1 cellular context compared by ENCODE assay signal in the genomic region with DNA sequence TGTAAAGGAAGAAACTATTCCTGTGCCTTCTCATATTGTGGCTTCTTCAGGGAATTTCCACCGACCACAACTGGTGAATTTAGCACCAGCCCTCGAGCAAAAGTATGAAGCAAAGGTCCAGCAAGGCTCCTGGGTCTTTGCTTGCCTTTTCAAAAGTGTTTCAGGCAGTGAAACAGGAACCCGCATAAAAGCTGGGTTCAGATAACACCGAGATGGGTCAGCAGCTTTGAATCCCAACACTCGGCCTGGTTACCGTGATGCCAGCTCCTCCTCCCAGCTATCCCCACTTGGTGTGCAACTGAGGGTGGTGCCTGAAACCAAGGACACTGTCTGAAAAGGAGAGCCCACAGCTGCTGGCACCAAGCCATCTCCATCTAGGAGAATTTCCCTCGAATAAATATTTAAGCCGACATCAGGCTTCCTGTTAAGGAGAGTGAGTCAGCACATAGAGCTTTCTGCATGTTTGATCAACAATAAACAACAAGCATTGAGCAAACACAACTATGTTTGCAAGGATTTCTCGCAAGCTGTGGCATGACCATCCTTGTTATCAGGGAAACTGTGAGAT.
A peak's percentile ranks its signal among the peaks of the same experiment; 100 is the strongest.
TF ChIP-seq lines count a peak whose summit lies in the region.

No MANE protein-coding gene starts in this region.

TF ChIP-seq in HepG2, 621 proteins besides CTCF, POLR2A, EP300 and RAD21 (continued from another document and continues in another):
- TF ChIP-seq, protein P1, sequence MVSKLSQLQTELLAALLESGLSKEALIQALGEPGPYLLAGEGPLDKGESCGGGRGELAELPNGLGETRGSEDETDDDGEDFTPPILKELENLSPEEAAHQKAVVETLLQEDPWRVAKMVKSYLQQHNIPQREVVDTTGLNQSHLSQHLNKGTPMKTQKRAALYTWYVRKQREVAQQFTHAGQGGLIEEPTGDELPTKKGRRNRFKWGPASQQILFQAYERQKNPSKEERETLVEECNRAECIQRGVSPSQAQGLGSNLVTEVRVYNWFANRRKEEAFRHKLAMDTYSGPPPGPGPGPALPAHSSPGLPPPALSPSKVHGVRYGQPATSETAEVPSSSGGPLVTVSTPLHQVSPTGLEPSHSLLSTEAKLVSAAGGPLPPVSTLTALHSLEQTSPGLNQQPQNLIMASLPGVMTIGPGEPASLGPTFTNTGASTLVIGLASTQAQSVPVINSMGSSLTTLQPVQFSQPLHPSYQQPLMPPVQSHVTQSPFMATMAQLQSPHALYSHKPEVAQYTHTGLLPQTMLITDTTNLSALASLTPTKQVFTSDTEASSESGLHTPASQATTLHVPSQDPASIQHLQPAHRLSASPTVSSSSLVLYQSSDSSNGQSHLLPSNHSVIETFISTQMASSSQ (IDR thresholded peaks at IDR 0.05; ENCODE audit: low read depth), result no peak
- TF ChIP-seq, protein P1 (CRISPR knock-in tag; IDR thresholded peaks at IDR 0.05; ENCODE audit: borderline replicate concordance), result peak; percentile 60; the same call in 1 of the 2 replicates
- no peak for TF ChIP-seq ZNF746 (CRISPR knock-in tag; IDR thresholded peaks at IDR 0.05)
- no peak for TF ChIP-seq SP140L (CRISPR knock-in tag; IDR thresholded peaks at IDR 0.05; ENCODE audit: borderline replicate concordance)
- TF ChIP-seq ZNF878 (CRISPR knock-in tag; IDR thresholded peaks at IDR 0.05), result no peak
- TF ChIP-seq, protein P2, sequence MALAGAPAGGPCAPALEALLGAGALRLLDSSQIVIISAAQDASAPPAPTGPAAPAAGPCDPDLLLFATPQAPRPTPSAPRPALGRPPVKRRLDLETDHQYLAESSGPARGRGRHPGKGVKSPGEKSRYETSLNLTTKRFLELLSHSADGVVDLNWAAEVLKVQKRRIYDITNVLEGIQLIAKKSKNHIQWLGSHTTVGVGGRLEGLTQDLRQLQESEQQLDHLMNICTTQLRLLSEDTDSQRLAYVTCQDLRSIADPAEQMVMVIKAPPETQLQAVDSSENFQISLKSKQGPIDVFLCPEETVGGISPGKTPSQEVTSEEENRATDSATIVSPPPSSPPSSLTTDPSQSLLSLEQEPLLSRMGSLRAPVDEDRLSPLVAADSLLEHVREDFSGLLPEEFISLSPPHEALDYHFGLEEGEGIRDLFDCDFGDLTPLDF (CRISPR knock-in tag; IDR thresholded peaks at IDR 0.05), result no peak
- TF ChIP-seq ZNF124 (CRISPR knock-in tag; IDR thresholded peaks at IDR 0.05), result no peak
- TF ChIP-seq POLR2G (IDR thresholded peaks at IDR 0.05; ENCODE audit: low read depth, low read length), result no peak
- no peak for TF ChIP-seq DNMT1 (CRISPR knock-in tag; IDR thresholded peaks at IDR 0.05)
- TF ChIP-seq MXD4 (CRISPR knock-in tag; IDR thresholded peaks at IDR 0.05), result no peak
- TF ChIP-seq TCF7 (IDR thresholded peaks at IDR 0.05; ENCODE audit: low read depth), result peak; percentile 66
- TF ChIP-seq ZNF547 (CRISPR knock-in tag; IDR thresholded peaks at IDR 0.05), result 0 out of 2 replicates have a peak, but pooled peaks have one; percentile 8
- TF ChIP-seq, protein P3, sequence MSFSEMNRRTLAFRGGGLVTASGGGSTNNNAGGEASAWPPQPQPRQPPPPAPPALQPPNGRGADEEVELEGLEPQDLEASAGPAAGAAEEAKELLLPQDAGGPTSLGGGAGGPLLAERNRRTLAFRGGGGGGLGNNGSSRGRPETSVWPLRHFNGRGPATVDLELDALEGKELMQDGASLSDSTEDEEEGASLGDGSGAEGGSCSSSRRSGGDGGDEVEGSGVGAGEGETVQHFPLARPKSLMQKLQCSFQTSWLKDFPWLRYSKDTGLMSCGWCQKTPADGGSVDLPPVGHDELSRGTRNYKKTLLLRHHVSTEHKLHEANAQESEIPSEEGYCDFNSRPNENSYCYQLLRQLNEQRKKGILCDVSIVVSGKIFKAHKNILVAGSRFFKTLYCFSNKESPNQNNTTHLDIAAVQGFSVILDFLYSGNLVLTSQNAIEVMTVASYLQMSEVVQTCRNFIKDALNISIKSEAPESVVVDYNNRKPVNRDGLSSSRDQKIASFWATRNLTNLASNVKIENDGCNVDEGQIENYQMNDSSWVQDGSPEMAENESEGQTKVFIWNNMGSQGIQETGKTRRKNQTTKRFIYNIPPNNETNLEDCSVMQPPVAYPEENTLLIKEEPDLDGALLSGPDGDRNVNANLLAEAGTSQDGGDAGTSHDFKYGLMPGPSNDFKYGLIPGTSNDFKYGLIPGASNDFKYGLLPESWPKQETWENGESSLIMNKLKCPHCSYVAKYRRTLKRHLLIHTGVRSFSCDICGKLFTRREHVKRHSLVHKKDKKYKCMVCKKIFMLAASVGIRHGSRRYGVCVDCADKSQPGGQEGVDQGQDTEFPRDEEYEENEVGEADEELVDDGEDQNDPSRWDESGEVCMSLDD (CRISPR knock-in tag; IDR thresholded peaks at IDR 0.05; ENCODE audit: borderline replicate concordance), result no peak
- no peak for TF ChIP-seq MTF2 (CRISPR knock-in tag; IDR thresholded peaks at IDR 0.05; ENCODE audit: borderline replicate concordance)
- no peak for TF ChIP-seq ZNF589 (CRISPR knock-in tag; conservative IDR thresholded peaks at IDR 0.05)
- TF ChIP-seq, protein P4, sequence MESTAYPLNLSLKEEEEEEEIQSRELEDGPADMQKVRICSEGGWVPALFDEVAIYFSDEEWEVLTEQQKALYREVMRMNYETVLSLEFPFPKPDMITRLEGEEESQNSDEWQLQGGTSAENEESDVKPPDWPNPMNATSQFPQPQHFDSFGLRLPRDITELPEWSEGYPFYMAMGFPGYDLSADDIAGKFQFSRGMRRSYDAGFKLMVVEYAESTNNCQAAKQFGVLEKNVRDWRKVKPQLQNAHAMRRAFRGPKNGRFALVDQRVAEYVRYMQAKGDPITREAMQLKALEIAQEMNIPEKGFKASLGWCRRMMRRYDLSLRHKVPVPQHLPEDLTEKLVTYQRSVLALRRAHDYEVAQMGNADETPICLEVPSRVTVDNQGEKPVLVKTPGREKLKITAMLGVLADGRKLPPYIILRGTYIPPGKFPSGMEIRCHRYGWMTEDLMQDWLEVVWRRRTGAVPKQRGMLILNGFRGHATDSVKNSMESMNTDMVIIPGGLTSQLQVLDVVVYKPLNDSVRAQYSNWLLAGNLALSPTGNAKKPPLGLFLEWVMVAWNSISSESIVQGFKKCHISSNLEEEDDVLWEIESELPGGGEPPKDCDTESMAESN (CRISPR knock-in tag; conservative IDR thresholded peaks at IDR 0.05), result no peak
- no peak for TF ChIP-seq ZSCAN29 (CRISPR knock-in tag; conservative IDR thresholded peaks at IDR 0.05)
- TF ChIP-seq ZKSCAN8 (CRISPR knock-in tag; IDR thresholded peaks at IDR 0.05; ENCODE audit: borderline replicate concordance), result peak; percentile 87; the same call in 1 of the 2 replicates
- TF ChIP-seq SIX4 (CRISPR knock-in tag; IDR thresholded peaks at IDR 0.05), result no peak
- no peak for TF ChIP-seq NR3C1 (CRISPR knock-in tag; IDR thresholded peaks at IDR 0.05)
- TF ChIP-seq ZNF205 (CRISPR knock-in tag; IDR thresholded peaks at IDR 0.05), result no peak
- TF ChIP-seq, protein P5, sequence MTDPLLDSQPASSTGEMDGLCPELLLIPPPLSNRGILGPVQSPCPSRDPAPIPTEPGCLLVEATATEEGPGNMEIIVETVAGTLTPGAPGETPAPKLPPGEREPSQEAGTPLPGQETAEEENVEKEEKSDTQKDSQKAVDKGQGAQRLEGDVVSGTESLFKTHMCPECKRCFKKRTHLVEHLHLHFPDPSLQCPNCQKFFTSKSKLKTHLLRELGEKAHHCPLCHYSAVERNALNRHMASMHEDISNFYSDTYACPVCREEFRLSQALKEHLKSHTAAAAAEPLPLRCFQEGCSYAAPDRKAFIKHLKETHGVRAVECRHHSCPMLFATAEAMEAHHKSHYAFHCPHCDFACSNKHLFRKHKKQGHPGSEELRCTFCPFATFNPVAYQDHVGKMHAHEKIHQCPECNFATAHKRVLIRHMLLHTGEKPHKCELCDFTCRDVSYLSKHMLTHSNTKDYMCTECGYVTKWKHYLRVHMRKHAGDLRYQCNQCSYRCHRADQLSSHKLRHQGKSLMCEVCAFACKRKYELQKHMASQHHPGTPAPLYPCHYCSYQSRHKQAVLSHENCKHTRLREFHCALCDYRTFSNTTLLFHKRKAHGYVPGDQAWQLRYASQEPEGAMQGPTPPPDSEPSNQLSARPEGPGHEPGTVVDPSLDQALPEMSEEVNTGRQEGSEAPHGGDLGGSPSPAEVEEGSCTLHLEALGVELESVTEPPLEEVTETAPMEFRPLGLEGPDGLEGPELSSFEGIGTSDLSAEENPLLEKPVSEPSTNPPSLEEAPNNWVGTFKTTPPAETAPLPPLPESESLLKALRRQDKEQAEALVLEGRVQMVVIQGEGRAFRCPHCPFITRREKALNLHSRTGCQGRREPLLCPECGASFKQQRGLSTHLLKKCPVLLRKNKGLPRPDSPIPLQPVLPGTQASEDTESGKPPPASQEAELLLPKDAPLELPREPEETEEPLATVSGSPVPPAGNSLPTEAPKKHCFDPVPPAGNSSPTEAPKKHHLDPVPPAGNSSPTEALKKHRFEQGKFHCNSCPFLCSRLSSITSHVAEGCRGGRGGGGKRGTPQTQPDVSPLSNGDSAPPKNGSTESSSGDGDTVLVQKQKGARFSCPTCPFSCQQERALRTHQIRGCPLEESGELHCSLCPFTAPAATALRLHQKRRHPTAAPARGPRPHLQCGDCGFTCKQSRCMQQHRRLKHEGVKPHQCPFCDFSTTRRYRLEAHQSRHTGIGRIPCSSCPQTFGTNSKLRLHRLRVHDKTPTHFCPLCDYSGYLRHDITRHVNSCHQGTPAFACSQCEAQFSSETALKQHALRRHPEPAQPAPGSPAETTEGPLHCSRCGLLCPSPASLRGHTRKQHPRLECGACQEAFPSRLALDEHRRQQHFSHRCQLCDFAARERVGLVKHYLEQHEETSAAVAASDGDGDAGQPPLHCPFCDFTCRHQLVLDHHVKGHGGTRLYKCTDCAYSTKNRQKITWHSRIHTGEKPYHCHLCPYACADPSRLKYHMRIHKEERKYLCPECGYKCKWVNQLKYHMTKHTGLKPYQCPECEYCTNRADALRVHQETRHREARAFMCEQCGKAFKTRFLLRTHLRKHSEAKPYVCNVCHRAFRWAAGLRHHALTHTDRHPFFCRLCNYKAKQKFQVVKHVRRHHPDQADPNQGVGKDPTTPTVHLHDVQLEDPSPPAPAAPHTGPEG (CRISPR knock-in tag; IDR thresholded peaks at IDR 0.05), result 0 out of 2 replicates have a peak, but pooled peaks have one; percentile 22
- no peak for TF ChIP-seq ZNF660 (CRISPR knock-in tag; IDR thresholded peaks at IDR 0.05; ENCODE audit: borderline replicate concordance, low read depth)
- TF ChIP-seq, protein P6, sequence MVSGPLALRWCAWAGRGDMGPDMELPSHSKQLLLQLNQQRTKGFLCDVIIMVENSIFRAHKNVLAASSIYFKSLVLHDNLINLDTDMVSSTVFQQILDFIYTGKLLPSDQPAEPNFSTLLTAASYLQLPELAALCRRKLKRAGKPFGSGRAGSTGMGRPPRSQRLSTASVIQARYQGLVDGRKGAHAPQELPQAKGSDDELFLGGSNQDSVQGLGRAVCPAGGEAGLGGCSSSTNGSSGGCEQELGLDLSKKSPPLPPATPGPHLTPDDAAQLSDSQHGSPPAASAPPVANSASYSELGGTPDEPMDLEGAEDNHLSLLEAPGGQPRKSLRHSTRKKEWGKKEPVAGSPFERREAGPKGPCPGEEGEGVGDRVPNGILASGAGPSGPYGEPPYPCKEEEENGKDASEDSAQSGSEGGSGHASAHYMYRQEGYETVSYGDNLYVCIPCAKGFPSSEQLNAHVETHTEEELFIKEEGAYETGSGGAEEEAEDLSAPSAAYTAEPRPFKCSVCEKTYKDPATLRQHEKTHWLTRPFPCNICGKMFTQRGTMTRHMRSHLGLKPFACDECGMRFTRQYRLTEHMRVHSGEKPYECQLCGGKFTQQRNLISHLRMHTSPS (CRISPR knock-in tag; IDR thresholded peaks at IDR 0.05; ENCODE audit: low read depth), result no peak
- no peak; the same call in 1 of the 2 replicates for TF ChIP-seq ZNF331 (CRISPR knock-in tag; IDR thresholded peaks at IDR 0.05)
- TF ChIP-seq ZNF605 (CRISPR knock-in tag; IDR thresholded peaks at IDR 0.05), result peak; percentile 30; the same call in 1 of the 2 replicates
- no peak for TF ChIP-seq ZNF24 (IDR thresholded peaks at IDR 0.05)
- TF ChIP-seq ZNF160 (CRISPR knock-in tag; IDR thresholded peaks at IDR 0.05), result no peak
- no peak for TF ChIP-seq ARNT2 (CRISPR knock-in tag; IDR thresholded peaks at IDR 0.05; ENCODE audit: low read depth)
- TF ChIP-seq ZNF879 (CRISPR knock-in tag; IDR thresholded peaks at IDR 0.05), result no peak
- TF ChIP-seq ELF3 (CRISPR knock-in tag; IDR thresholded peaks at IDR 0.05), result peak; percentile 92
- TF ChIP-seq, protein P7, sequence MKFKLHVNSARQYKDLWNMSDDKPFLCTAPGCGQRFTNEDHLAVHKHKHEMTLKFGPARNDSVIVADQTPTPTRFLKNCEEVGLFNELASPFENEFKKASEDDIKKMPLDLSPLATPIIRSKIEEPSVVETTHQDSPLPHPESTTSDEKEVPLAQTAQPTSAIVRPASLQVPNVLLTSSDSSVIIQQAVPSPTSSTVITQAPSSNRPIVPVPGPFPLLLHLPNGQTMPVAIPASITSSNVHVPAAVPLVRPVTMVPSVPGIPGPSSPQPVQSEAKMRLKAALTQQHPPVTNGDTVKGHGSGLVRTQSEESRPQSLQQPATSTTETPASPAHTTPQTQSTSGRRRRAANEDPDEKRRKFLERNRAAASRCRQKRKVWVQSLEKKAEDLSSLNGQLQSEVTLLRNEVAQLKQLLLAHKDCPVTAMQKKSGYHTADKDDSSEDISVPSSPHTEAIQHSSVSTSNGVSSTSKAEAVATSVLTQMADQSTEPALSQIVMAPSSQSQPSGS (CRISPR knock-in tag; IDR thresholded peaks at IDR 0.05), result no peak
- no peak for TF ChIP-seq CCDC6 (CRISPR knock-in tag; IDR thresholded peaks at IDR 0.05)
- TF ChIP-seq HOXA9 (CRISPR knock-in tag; IDR thresholded peaks at IDR 0.05; ENCODE audit: borderline replicate concordance), result no peak
- no peak for TF ChIP-seq ZZZ3 (CRISPR knock-in tag; IDR thresholded peaks at IDR 0.05; ENCODE audit: borderline replicate concordance)
- TF ChIP-seq, protein P8, sequence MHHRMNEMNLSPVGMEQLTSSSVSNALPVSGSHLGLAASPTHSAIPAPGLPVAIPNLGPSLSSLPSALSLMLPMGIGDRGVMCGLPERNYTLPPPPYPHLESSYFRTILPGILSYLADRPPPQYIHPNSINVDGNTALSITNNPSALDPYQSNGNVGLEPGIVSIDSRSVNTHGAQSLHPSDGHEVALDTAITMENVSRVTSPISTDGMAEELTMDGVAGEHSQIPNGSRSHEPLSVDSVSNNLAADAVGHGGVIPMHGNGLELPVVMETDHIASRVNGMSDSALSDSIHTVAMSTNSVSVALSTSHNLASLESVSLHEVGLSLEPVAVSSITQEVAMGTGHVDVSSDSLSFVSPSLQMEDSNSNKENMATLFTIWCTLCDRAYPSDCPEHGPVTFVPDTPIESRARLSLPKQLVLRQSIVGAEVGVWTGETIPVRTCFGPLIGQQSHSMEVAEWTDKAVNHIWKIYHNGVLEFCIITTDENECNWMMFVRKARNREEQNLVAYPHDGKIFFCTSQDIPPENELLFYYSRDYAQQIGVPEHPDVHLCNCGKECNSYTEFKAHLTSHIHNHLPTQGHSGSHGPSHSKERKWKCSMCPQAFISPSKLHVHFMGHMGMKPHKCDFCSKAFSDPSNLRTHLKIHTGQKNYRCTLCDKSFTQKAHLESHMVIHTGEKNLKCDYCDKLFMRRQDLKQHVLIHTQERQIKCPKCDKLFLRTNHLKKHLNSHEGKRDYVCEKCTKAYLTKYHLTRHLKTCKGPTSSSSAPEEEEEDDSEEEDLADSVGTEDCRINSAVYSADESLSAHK (CRISPR knock-in tag; IDR thresholded peaks at IDR 0.05; ENCODE audit: borderline replicate concordance), result no peak
